25 cellular contexts compared by ENCODE assay signal in the genomic region with DNA sequence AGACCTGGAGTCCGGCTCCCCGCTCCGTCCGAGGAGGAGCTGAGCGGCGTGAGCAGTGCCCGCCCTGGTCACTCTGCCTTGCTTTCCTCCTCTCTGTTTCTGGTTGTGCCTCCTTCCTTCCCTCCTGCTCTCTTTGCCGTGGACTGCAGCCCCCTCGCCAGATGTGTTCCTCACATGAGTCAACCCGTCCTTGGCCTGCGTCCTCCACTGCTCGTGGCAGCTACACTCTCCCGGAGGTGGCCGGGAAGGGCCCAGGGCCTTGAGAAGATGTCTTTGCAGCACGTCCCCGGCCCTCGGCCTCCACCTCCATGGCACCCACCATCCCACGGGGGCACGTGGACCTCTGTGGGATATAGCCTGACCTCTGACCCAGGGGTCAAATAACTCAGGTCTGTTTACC. TPM values are rescaled to one million over a fixed set of nuclear protein-coding genes. Genes with fewer than 3 reads are reported as not detected.
DNase-seq lines count a peak whose midpoint lies in the region; ATAC-seq and TF ChIP-seq lines count a peak whose summit lies in the region.
"Had no signal": no experiment of that assay in that cellular context is flagged by ENCODE, and none has a peak within 500 bp of the region (broad histone marks: within the 10 kb centered on the region; RNA-seq: fewer than 3 reads in every experiment).

No MANE protein-coding gene starts in this region.

- H3K9me3 Mint-ChIP-seq in activated naive CD4-positive, alpha-beta T cell treated with anti-CD3 and anti-CD28 coated beads, Interleukin-2, amount 50 U/mL, for 72 hours = no peaks in the 10 kb centered on the region
- H3K9me3 Mint-ChIP-seq in activated B cell treated with CpG ODN at 0.5 μM for 24 hours = no peaks in the 10 kb centered on the region
- H3K9me3 Mint-ChIP-seq in naive thymus-derived CD8-positive, alpha-beta T cell = no peaks in the 10 kb centered on the region
- H3K9me3 Mint-ChIP-seq in GM23338 = no peaks in the 10 kb centered on the region
- H3K9me3 Mint-ChIP-seq: activated CD8-positive, alpha-beta T cell treated with anti-CD3 and anti-CD28 coated beads for 36 hours; mesothelial cell of epicardium; neural crest cell had no signal

- no peaks in the 10 kb centered on the region for H3F3A ChIP-seq in GM23338 (replicated peaks; ENCODE audit: low read depth)

- H3K4me3 ChIP-seq in GM23338 = no peak overlapping the region
- H3K4me3 ChIP-seq: cardiac muscle cell, esophagus muscularis mucosa, upper lobe of right lung had no signal

- DNase-seq in activated naive CD4-positive, alpha-beta T cell treated with anti-CD3 and anti-CD28 coated beads, Interleukin-2, amount 50 U/mL, for 72 hours (ENCODE audit: low spot score in 2 of 2) = no peak
- no peak for DNase-seq in activated naive CD4-positive, alpha-beta T cell treated with anti-CD3 and anti-CD28 coated beads, Interleukin-2, amount 50 U/mL, for 16 hours
- DNase-seq in activated B cell treated with CpG ODN at 0.5 μM for 24 hours (no peak), GM23338 (ENCODE audit: low spot score) (no peak), GM19238 (ENCODE audit: insufficient read length, low spot score) (no peak), NCI-H1436 (lab: John Stamatoyannopoulos, UW) (no peak)
- DNase-seq in naive thymus-derived CD8-positive, alpha-beta T cell = no peak
- DNase-seq: activated CD4-positive, CD25-positive, alpha-beta regulatory T cell; activated CD8-positive, alpha-beta T cell treated with anti-CD3 and anti-CD28 coated beads for 36 hours; activated gamma-delta T cell; anterior cingulate cortex; cortex of kidney; IMR-90; left ventricle myocardium superior; NCI-H1105 treated with DMSO at 0.1 percent for 48 hours; NCI-H2081; NCI-H774; stimulated activated CD8-positive, alpha-beta memory T cell treated with anti-CD3 and anti-CD28 coated beads, Interleukin-4, amount 100 ng/mL, for 48 hours; substantia nigra; upper lobe of right lung had no signal

- H3K4me1 ChIP-seq in GM23338 (ENCODE audit: insufficient read depth) = no peaks in the 10 kb centered on the region
- H3K4me1 ChIP-seq: upper lobe of right lung had no signal

- no peak for ATAC-seq in activated naive CD4-positive, alpha-beta T cell treated with anti-CD3 and anti-CD28 coated beads, Interleukin-2, amount 50 U/mL, for 72 hours
- ATAC-seq in activated B cell treated with CpG ODN at 0.5 μM for 24 hours (ENCODE audit: low read depth) = no peak
- no peak for ATAC-seq in naive thymus-derived CD8-positive, alpha-beta T cell
- no peak for ATAC-seq in GM23338
- no peak for ATAC-seq in HG03571 (IDR thresholded peaks at IDR 0.05; ENCODE audit: unreplicated experiment)
- ATAC-seq: activated CD8-positive, alpha-beta T cell treated with anti-CD3 and anti-CD28 coated beads for 36 hours; left ventricle myocardium superior; upper lobe of right lung had no signal

- no peaks in the 10 kb centered on the region for H3K79me2 ChIP-seq in GM23338 (replicated peaks; ENCODE audit: insufficient read depth)

- TF ChIP-seq CTCF in activated B cell treated with CpG ODN at 0.5 μM for 24 hours (IDR thresholded peaks at IDR 0.05) = no peak
- no peak for TF ChIP-seq CTCF in GM23338 (conservative IDR thresholded peaks at IDR 0.05; ENCODE audit: low read depth in 2 of 2)

- H3K27ac ChIP-seq in GM23338 (ENCODE audit: low read depth) = no peak overlapping the region
- H3K27ac ChIP-seq: cardiac muscle cell, esophagus muscularis mucosa, upper lobe of right lung had no signal

- H3K4me3 Mint-ChIP-seq in activated B cell treated with CpG ODN at 0.5 μM for 24 hours (no peak overlapping the region), GM23338 (no peak overlapping the region)
- H3K4me3 Mint-ChIP-seq in naive thymus-derived CD8-positive, alpha-beta T cell = peak overlapping the region in 1 of 10 donors; percentile 36
- H3K4me3 Mint-ChIP-seq: activated CD8-positive, alpha-beta T cell treated with anti-CD3 and anti-CD28 coated beads for 36 hours; mesothelial cell of epicardium; neural crest cell had no signal

- peak overlapping the region; percentile 28 to 36 for H3K27ac Mint-ChIP-seq in activated naive CD4-positive, alpha-beta T cell treated with anti-CD3 and anti-CD28 coated beads, Interleukin-2, amount 50 U/mL, for 72 hours
- peak overlapping the region; percentile 59 for H3K27ac Mint-ChIP-seq in activated B cell treated with CpG ODN at 0.5 μM for 24 hours
- H3K27ac Mint-ChIP-seq in naive thymus-derived CD8-positive, alpha-beta T cell = peak overlapping the region in 6 of 10 donors; percentile 27 to 80 (median 51)
- H3K27ac Mint-ChIP-seq in GM23338 = no peak overlapping the region
- H3K27ac Mint-ChIP-seq: activated CD8-positive, alpha-beta T cell treated with anti-CD3 and anti-CD28 coated beads for 36 hours; mesothelial cell of epicardium had no signal

- H3K27me3 ChIP-seq in GM23338 (ENCODE audit: insufficient read depth) = no peaks in the 10 kb centered on the region
- H3K27me3 ChIP-seq: cardiac muscle cell, esophagus muscularis mucosa, upper lobe of right lung had no signal

- no peaks in the 10 kb centered on the region for H3K9me2 ChIP-seq in GM23338 (ENCODE audit: insufficient read depth)

- H3K4me1 Mint-ChIP-seq in activated B cell treated with CpG ODN at 0.5 μM for 24 hours = peaks cover 73% of the 10 kb centered on the region
- peaks cover 17 to 55% (median 40%) of the 10 kb centered on the region in 4 donors for H3K4me1 Mint-ChIP-seq in naive thymus-derived CD8-positive, alpha-beta T cell
- H3K4me1 Mint-ChIP-seq in GM23338 = no peaks in the 10 kb centered on the region
- H3K4me1 Mint-ChIP-seq: neural crest cell had no signal

- intact Hi-C loops in activated B cell treated with CpG ODN at 0.5 μM for 24 hours (cut with micrococcal nuclease) = loop anchor here (2.0 kb wide), 1 partner anchor 39 kb away; no protein-coding TSS in a partner anchor

- H4K20me1 ChIP-seq in GM23338 (replicated peaks; ENCODE audit: insufficient read depth) = no peaks in the 10 kb centered on the region

- CTCF ChIA-PET in activated B cell treated with CpG ODN at 0.5 μM for 24 hours (lab: Charles Lee) = interaction anchor here (0.8 kb wide), 1 partner anchor 40 kb away, joined by 3 read pairs; no protein-coding TSS in a partner anchor

- no peak overlapping the region for H3K4me2 ChIP-seq in GM23338

- POLR2A ChIA-PET in activated B cell treated with CpG ODN at 0.5 μM for 24 hours (lab: Charles Lee) = interaction anchor here (0.6 to 2.3 kb wide), 4 partner anchors 28 to 241 kb away, joined by 3 to 6 read pairs (median 5); no protein-coding TSS in a partner anchor
- POLR2A ChIA-PET in naive thymus-derived CD8-positive, alpha-beta T cell (lab: Charles Lee) = interaction anchor here (0.7 to 1.6 kb wide), 2 partner anchors 9 to 77 kb away, joined by 3 read pairs; no protein-coding TSS in a partner anchor

- no peak overlapping the region for H2AFZ ChIP-seq in GM23338

- peaks cover 0 to 5% of the 10 kb centered on the region in 2 donors for H3K36me3 Mint-ChIP-seq in activated naive CD4-positive, alpha-beta T cell treated with anti-CD3 and anti-CD28 coated beads, Interleukin-2, amount 50 U/mL, for 72 hours
- H3K36me3 Mint-ChIP-seq in activated B cell treated with CpG ODN at 0.5 μM for 24 hours (ENCODE audit: low read depth) = peaks cover 51% of the 10 kb centered on the region
- H3K36me3 Mint-ChIP-seq in naive thymus-derived CD8-positive, alpha-beta T cell = peaks cover 0 to 36% (median 3%) of the 10 kb centered on the region in 3 donors
- no peaks in the 10 kb centered on the region for H3K36me3 Mint-ChIP-seq in GM23338 (ENCODE audit: low read depth)
- H3K36me3 Mint-ChIP-seq: mesothelial cell of epicardium had no signal

- H3K27me3 Mint-ChIP-seq in activated B cell treated with CpG ODN at 0.5 μM for 24 hours (no peaks in the 10 kb centered on the region), GM23338 (ENCODE audit: insufficient read depth, low read depth, poor library complexity) (peaks cover 9% of the 10 kb centered on the region)
- no peaks in the 10 kb centered on the region for H3K27me3 Mint-ChIP-seq in naive thymus-derived CD8-positive, alpha-beta T cell
- H3K27me3 Mint-ChIP-seq: activated CD8-positive, alpha-beta T cell treated with anti-CD3 and anti-CD28 coated beads for 36 hours had no signal

- no peaks in the 10 kb centered on the region for H3K36me3 ChIP-seq in GM23338 (ENCODE audit: insufficient read depth)
- H3K36me3 ChIP-seq: cardiac muscle cell, upper lobe of right lung had no signal

TF ChIP-seq in GM23338, 12 proteins besides CTCF, POLR2A, EP300 and RAD21 (continues in another document):
- no peak for TF ChIP-seq JUNB (IDR thresholded peaks at IDR 0.05; ENCODE audit: unreplicated experiment)
- no peak for TF ChIP-seq ZNF331 (CRISPR knock-in tag; IDR thresholded peaks at IDR 0.05; ENCODE audit: low read depth)
- no peak for TF ChIP-seq ZNF114 (CRISPR knock-in tag; IDR thresholded peaks at IDR 0.05)
- TF ChIP-seq REST (IDR thresholded peaks at IDR 0.05; ENCODE audit: unreplicated experiment) = no peak

RNA-seq across cellular contexts. Expression of gene NFATC1, which starts 42.4 kb away (rescaled TPM):
- total RNA-seq in activated naive CD4-positive, alpha-beta T cell treated with anti-CD3 and anti-CD28 coated beads, Interleukin-2, amount 50 U/mL, for 72 hours = 10 to 100 TPM; 89.4 to 94.8 TPM
- 49.0 and 52.6 TPM in 2 replicates for total RNA-seq in activated B cell treated with CpG ODN at 0.5 μM for 24 hours
- total RNA-seq in naive thymus-derived CD8-positive, alpha-beta T cell = 10 to 100 TPM; 50.2 to 51.0 TPM
- 10 to 100 TPM; 12.7 to 34.9 (median 17.4) TPM for polyA plus RNA-seq in naive thymus-derived CD8-positive, alpha-beta T cell
- total RNA-seq in GM23338 (2014; rRNA removed; shearing (Covaris generic)) = 5.0 and 6.4 TPM in 2 replicates
- 2.7 and 3.9 TPM in 2 replicates for polyA plus RNA-seq in GM23338 (2016; fragmentation: Nextera tagmentation; extraction: Ambion mirVana)
